ENCODE assay signal across 8 cellular contexts in genomic region chr22:31943976-31944699, GRCh38. TPM values are rescaled to one million over a fixed set of nuclear protein-coding genes. Genes with fewer than 3 reads are reported as not detected.
DNase-seq lines count a peak whose midpoint lies in the region; ATAC-seq and TF ChIP-seq lines count a peak whose summit lies in the region.

TSS of gene YWHAH (plus strand) at chr22:31944535. CDS start at chr22:31944734, 199 bp downstream.

- no peaks in the 10 kb centered on the region for H3K9me3 Mint-ChIP-seq in Caco-2 (ENCODE audit: unreplicated experiment)

- peak within 1 kb of the TSS; percentile 74 for H3K27ac ChIP-seq in OCI-LY1 (ENCODE audit: low read depth, low read length, poor library complexity, severe bottlenecking)

- peak within 1 kb of the TSS; percentile 78 for H3K4me2 ChIP-seq in OCI-LY1 (ENCODE audit: low read length)

- H3K4me3 ChIP-seq in Caco-2 (ENCODE audit: low read depth, low read length) (peak within 1 kb of the TSS; percentile 88), OCI-LY1 (ENCODE audit: low read depth, low read length, poor library complexity, severe bottlenecking) (peak within 1 kb of the TSS; percentile 76), epithelial cell of esophagus (ENCODE audit: low read length) (peak within 1 kb of the TSS; percentile 84), mucosa of descending colon (peak within 1 kb of the TSS; percentile 82)

- no peak within 1 kb of the TSS for H2AFZ ChIP-seq in OCI-LY1 (ENCODE audit: low read length)

- H3K4me3 Mint-ChIP-seq in Caco-2 (ENCODE audit: unreplicated experiment): no peak within 1 kb of the TSS

- peak within 1 kb of the TSS; percentile 81 for H3K9ac ChIP-seq in OCI-LY1 (ENCODE audit: low read length)

- H3K36me3 Mint-ChIP-seq in Caco-2 (ENCODE audit: insufficient read depth, unreplicated experiment): peaks cover 29% of the 10 kb centered on the region

- no peaks in the 10 kb centered on the region for H3K9me2 ChIP-seq in OCI-LY1 (ENCODE audit: low read depth, low read length)

- TF ChIP-seq CTCF in Caco-2 (IDR thresholded peaks at IDR 0.05; ENCODE audit: insufficient read depth in 1 of 2, low read depth in 1 of 2, low read length in 1 of 2, severe bottlenecking in 1 of 2, unreplicated experiment in 1 of 2): no peak
- TF ChIP-seq CTCF in OCI-LY1 (IDR thresholded peaks at IDR 0.05; ENCODE audit: low read length): no peak
- TF ChIP-seq CTCF in epithelial cell of esophagus (IDR thresholded peaks at IDR 0.05; ENCODE audit: insufficient read depth, low read depth, low read length, missing control alignments): no peak
- no peak for TF ChIP-seq CTCF in mucosa of descending colon (IDR thresholded peaks at IDR 0.05)

- no peaks in the 10 kb centered on the region for H3K9me3 ChIP-seq in Caco-2
- H3K9me3 ChIP-seq in OCI-LY1 (ENCODE audit: low read length): no peaks in the 10 kb centered on the region
- H3K9me3 ChIP-seq in mucosa of descending colon: no peaks in the 10 kb centered on the region

- POLR2A ChIA-PET in Caco-2 (lab: Charles Lee): interaction anchor here (0.6 kb wide), 1 partner anchor 264 kb away, joined by 4 read pairs; no protein-coding TSS in a partner anchor

- no peaks in the 10 kb centered on the region for H3K4me1 Mint-ChIP-seq in Caco-2 (ENCODE audit: low read depth, unreplicated experiment)

- DNase-seq in Caco-2 (peak; percentile 94 to 96), HUDEP-2 (lab: John Stamatoyannopoulos, UW; ENCODE audit: unreplicated experiment in 76 of 76) (peak in 75 of 76 experiments; percentile 36 to 97 (median 92)), activated T-cell treated with anti-CD3 and anti-CD28 coated beads for 1 hour (ENCODE audit: low read depth) (peak; percentile 72), epithelial cell of esophagus (ENCODE audit: low read depth) (peak; percentile 93), mucosa of descending colon (peak; percentile 95 to 98 (median 96))
- peak; percentile 71 to 78 for DNase-seq in stimulated activated CD8-positive, alpha-beta memory T cell treated with anti-CD3 and anti-CD28 coated beads, Interleukin-4, amount 100 ng/mL, for 1 hour (ENCODE audit: low read depth in 2 of 2, low spot score in 1 of 2)

- no TSS peak for BruUV-seq in Caco-2 (replicated peaks; lab: Mats Ljungman, UMichigan)

- intact Hi-C loops in Caco-2 (cut with micrococcal nuclease; ENCODE audit: unreplicated experiment): loop anchor here (1.0 kb wide), 1 partner anchor 191 kb away; no protein-coding TSS in a partner anchor
- intact Hi-C loops in mucosa of descending colon (cut with DNase I, micrococcal nuclease): loop anchor here in 1 of 2 donors (10.0 kb wide), 2 partner anchors 189 to 269 kb away; partner anchors contain the start of genes DEPDC5 and PRR14L

- H3K36me3 ChIP-seq in Caco-2 (ENCODE audit: control insufficient read depth, insufficient read depth, low read length): peaks cover 2% of the 10 kb centered on the region; the same call in 1 of the 2 replicates
- H3K36me3 ChIP-seq in OCI-LY1 (ENCODE audit: insufficient read depth, low read length): peaks cover 17% of the 10 kb centered on the region
- H3K36me3 ChIP-seq in mucosa of descending colon (ENCODE audit: low read depth): no peaks in the 10 kb centered on the region

- H3K27me3 ChIP-seq in Caco-2 (replicated peaks; ENCODE audit: control insufficient read depth, insufficient read depth, low read length) (no peaks in the 10 kb centered on the region), OCI-LY1 (ENCODE audit: insufficient read depth, low read length) (no peaks in the 10 kb centered on the region)

- peak within 1 kb of the TSS; percentile 88 for H3K27ac Mint-ChIP-seq in Caco-2 (ENCODE audit: unreplicated experiment)

- 0 out of 2 replicates have a peak, but pooled peaks cover 6% of the 10 kb centered on the region for H3F3A ChIP-seq in OCI-LY1 (ENCODE audit: insufficient read depth, low read length)

- no peaks in the 10 kb centered on the region for H4K20me1 ChIP-seq in OCI-LY1 (ENCODE audit: insufficient read depth, low read length)

- H3K27me3 Mint-ChIP-seq in Caco-2 (ENCODE audit: insufficient read depth, unreplicated experiment): no peaks in the 10 kb centered on the region

- peaks cover 37% of the 10 kb centered on the region for H3K79me2 ChIP-seq in OCI-LY1 (ENCODE audit: insufficient read depth, low read length)

- ATAC-seq in GM21367 (IDR thresholded peaks at IDR 0.05; ENCODE audit: unreplicated experiment) (peak; percentile 40), mucosa of descending colon (peak; percentile 93)

- CTCF ChIA-PET in Caco-2 (lab: Charles Lee): no interaction called here

- H3K4me1 ChIP-seq in Caco-2 (peaks cover 9% of the 10 kb centered on the region; the same call in 1 of the 2 replicates), OCI-LY1 (ENCODE audit: insufficient read depth, low read length, severe bottlenecking) (peaks cover 28% of the 10 kb centered on the region), mucosa of descending colon (ENCODE audit: low read depth) (peaks cover 18% of the 10 kb centered on the region)

RNA-seq across cellular contexts. Expression of gene YWHAH, which starts in this region (rescaled TPM):
- total RNA-seq in Caco-2 (2022): 128 and 135 TPM in 2 replicates
- 100 to 1,000 TPM; 140 to 162 (median 149) TPM for total RNA-seq in mucosa of descending colon

Comparison
In these comparisons a context has a peak if more than half of its experiments do, and no peak if none do; other contexts are left out.
1. Peak in every context shown above with its lines: DNase-seq, ATAC-seq, H3K4me3 ChIP-seq and H3K27ac ChIP-seq.